7 cellular contexts compared by ENCODE assay signal in the genomic region with DNA sequence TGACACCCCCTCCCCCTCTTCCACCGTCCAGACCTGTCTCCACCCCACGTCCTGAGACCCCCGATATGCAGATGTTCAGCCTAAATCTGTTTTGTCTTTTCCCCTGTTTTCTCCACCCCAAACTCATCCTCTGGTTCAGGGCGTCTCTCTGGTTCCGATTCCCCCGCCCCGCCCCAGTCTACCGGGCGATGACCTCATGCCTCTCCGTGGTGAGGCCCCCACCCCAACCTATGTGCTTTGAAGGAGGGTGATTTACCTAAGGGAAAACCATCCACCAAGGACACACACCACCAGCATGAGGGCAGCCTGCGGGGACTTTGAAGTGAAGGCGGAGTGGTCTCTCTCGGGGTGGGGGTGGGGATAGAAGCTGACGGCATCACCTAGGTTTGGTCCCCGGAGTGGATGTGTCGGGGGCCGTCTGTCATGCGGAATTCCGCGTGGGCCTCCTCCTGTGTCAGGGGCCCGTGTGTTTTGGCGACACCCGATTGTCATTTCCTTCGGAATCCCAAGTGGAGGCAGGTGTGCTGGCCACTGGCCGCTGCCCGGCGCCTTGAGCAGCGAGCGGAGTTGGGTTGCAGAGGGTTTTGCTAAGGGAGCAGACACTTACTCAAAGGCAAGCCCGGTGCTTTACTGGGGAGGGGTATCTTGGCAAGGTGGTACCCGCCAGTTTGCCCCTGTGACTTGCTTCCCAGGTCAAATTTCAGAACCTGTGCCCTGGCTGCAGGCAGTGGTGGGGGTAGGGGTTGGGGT. TPM values are rescaled to one million over a fixed set of nuclear protein-coding genes. Genes with fewer than 3 reads are reported as not detected.
DNase-seq lines count a peak whose midpoint lies in the region; ATAC-seq and TF ChIP-seq lines count a peak whose summit lies in the region.

No MANE protein-coding gene starts in this region.

- H2BK120ac ChIP-seq in IMR-90 (ENCODE audit: low read depth, low read length) = no peak overlapping the region

- 29% methylated on average over 19 of the region's 31 CpGs; no CpG with 5 or more reads in 1 of the 2 experiments for WGBS in IMR-90 (ENCODE audit: extremely low coverage in 2 of 2, insufficient read length in 1 of 2), 2 experiments
- WGBS in ovary, 3 donors = 24 to 26% (median 25%) methylated on average over 26 to 31 of the region's 31 CpGs

- peak overlapping the region; percentile 88 for H2AFZ ChIP-seq in IMR-90 (replicated peaks; ENCODE audit: low read length, poor library complexity)
- peak overlapping the region; percentile 17 for H2AFZ ChIP-seq in fibroblast of lung (ENCODE audit: low read length)

- H4K20me1 ChIP-seq in IMR-90 (ENCODE audit: insufficient read depth, low read length) (peaks cover 54% of the 10 kb centered on the region), fibroblast of lung (ENCODE audit: control insufficient read depth, extremely low read depth, insufficient read depth, low read length) (no peaks in the 10 kb centered on the region)

- BruUV-seq in IMR-90 (replicated peaks; lab: Mats Ljungman, UMichigan) = no TSS peak

- H3K9me1 ChIP-seq in IMR-90 (ENCODE audit: insufficient read depth, low read length) = peaks cover 16% of the 10 kb centered on the region

- H3K27ac ChIP-seq in IMR-90 (ENCODE audit: insufficient read depth, low read length) = peak overlapping the region; percentile 65
- H3K27ac ChIP-seq in fibroblast of lung (ENCODE audit: insufficient read depth, low read length) = peak overlapping the region; percentile 86
- H3K27ac ChIP-seq in ovary = peak overlapping the region in 1 of 2 donors; percentile 46

- H3K4me3 ChIP-seq in IMR-90 (ENCODE audit: insufficient read depth, low read depth, low read length) (peak overlapping the region; percentile 65), fibroblast of lung (replicated peaks in 1 of 4; ENCODE audit: control extremely low read depth in 1 of 4, insufficient read depth in 1 of 4, low read depth in 3 of 4, low read length in 4 of 4) (peak overlapping the region; percentile 74 to 93 (median 83)), ovary (peak overlapping the region; percentile 80)

- in situ Hi-C loops in IMR-90 (cut with MboI; ENCODE audit: low sequenced_read_pairs) = no loop called here

- peak overlapping the region; percentile 82 for H3K23ac ChIP-seq in IMR-90 (ENCODE audit: low read depth, low read length)

- ATAC-seq in IMR-90 (ENCODE audit: low read depth) (no peak), HG03108 (IDR thresholded peaks at IDR 0.05; ENCODE audit: unreplicated experiment) (no peak), GM18520 (IDR thresholded peaks at IDR 0.05; ENCODE audit: unreplicated experiment) (no peak)
- ATAC-seq in activated CD8-positive, alpha-beta T cell treated with anti-CD3 and anti-CD28 coated beads, Interleukin-2, amount 10 ng/mL, durations not matched to agents 7 days and 5 days = no peak

- TF ChIP-seq CTCF in IMR-90 (conservative IDR thresholded peaks at IDR 0.05; ENCODE audit: low read depth, low read length) = no peak
- TF ChIP-seq CTCF in fibroblast of lung (conservative IDR thresholded peaks at IDR 0.05 in 1 of 2, IDR thresholded peaks at IDR 0.05 in 1 of 2; ENCODE audit: low read depth in 1 of 2, low read length in 2 of 2) = no peak
- TF ChIP-seq CTCF in ovary (IDR thresholded peaks at IDR 0.05) = no peak

- dilution Hi-C loops in IMR-90 (cut with HindIII; ENCODE audit: low sequenced_read_pairs, unreplicated experiment) = no loop called here

- peaks cover 62% of the 10 kb centered on the region for H3K79me2 ChIP-seq in fibroblast of lung (ENCODE audit: control insufficient read depth, insufficient read depth, low read length)

- peak overlapping the region; percentile 84 for H2AK9ac ChIP-seq in IMR-90 (replicated peaks; ENCODE audit: low read depth, low read length, poor library complexity)

- peak overlapping the region; percentile 95 for H3K4me3 Mint-ChIP-seq in activated CD8-positive, alpha-beta T cell treated with anti-CD3 and anti-CD28 coated beads, Interleukin-2, amount 10 ng/mL, durations not matched to agents 7 days and 5 days

- intact Hi-C loops in IMR-90 (cut with micrococcal nuclease) (loop anchor here (5.0 kb wide), 1 partner anchor 120 kb away; a partner anchor contains a TSS), ovary (cut with DNase I) (no loop called here)

- H2AK5ac ChIP-seq in IMR-90 (ENCODE audit: low read depth, low read length) = peak overlapping the region; percentile 89

- peak overlapping the region; percentile 46 for H3K56ac ChIP-seq in IMR-90 (ENCODE audit: extremely low read depth, insufficient read depth, low read length)

- H2BK20ac ChIP-seq in IMR-90 (ENCODE audit: low read depth, low read length) = no peak overlapping the region

- H2BK15ac ChIP-seq in IMR-90 (ENCODE audit: low read depth, low read length) = no peak overlapping the region

- no peak; the same call in 1 of the 2 replicates for TF ChIP-seq POLR2A in IMR-90 (IDR thresholded peaks at IDR 0.05; ENCODE audit: low read depth, low read length)
- no peak for TF ChIP-seq POLR2A in ovary (IDR thresholded peaks at IDR 0.05)

- no peaks in the 10 kb centered on the region for H3K27me3 ChIP-seq in IMR-90 (ENCODE audit: control insufficient read depth, insufficient read depth, low read length)
- no peaks in the 10 kb centered on the region for H3K27me3 ChIP-seq in fibroblast of lung (ENCODE audit: control insufficient read depth, insufficient read depth, low read length)
- H3K27me3 ChIP-seq in ovary = no peaks in the 10 kb centered on the region

- no peaks in the 10 kb centered on the region for H3K27me3 Mint-ChIP-seq in activated CD8-positive, alpha-beta T cell treated with anti-CD3 and anti-CD28 coated beads, Interleukin-2, amount 10 ng/mL, durations not matched to agents 7 days and 5 days (ENCODE audit: low read depth)

- H3K4me2 ChIP-seq in IMR-90 (ENCODE audit: low read depth, low read length) = peak overlapping the region; percentile 98
- peak overlapping the region; percentile 92 for H3K4me2 ChIP-seq in fibroblast of lung (ENCODE audit: extremely low read depth, insufficient read depth, low read length)

- CTCF ChIA-PET in IMR-90 (lab: Yijun Ruan, JAX) = no interaction called here
- CTCF ChIA-PET in activated CD8-positive, alpha-beta T cell treated with anti-CD3 and anti-CD28 coated beads, Interleukin-2, amount 10 ng/mL, durations not matched to agents 7 days and 5 days (lab: Charles Lee) = no interaction called here

- DNase-seq in IMR-90 (no peak), fibroblast of lung (ENCODE audit: low read depth in 2 of 2) (peak in 1 of 2 donors; percentile 27), ovary (peak in 3 of 5 donors; percentile 51 to 59 (median 56)), NCI-H524 (lab: John Stamatoyannopoulos, UW) (no peak)
- peak; percentile 32 for DNase-seq in activated CD8-positive, alpha-beta T cell treated with anti-CD3 and anti-CD28 coated beads, Interleukin-2, amount 10 ng/mL, durations not matched to agents 7 days and 5 days

- H3K27ac Mint-ChIP-seq in activated CD8-positive, alpha-beta T cell treated with anti-CD3 and anti-CD28 coated beads, Interleukin-2, amount 10 ng/mL, durations not matched to agents 7 days and 5 days = peak overlapping the region; percentile 91

- peak overlapping the region in 1 of 2 experiments; percentile 37; a peak in 1 of 4 replicates for H4K8ac ChIP-seq in IMR-90 (ENCODE audit: low read depth in 2 of 2, low read length in 2 of 2)

- peak overlapping the region; percentile 47 for H2BK5ac ChIP-seq in IMR-90 (ENCODE audit: low read depth, low read length, poor library complexity, severe bottlenecking)

- no peak overlapping the region; the same call in 1 of the 2 replicates for H4K91ac ChIP-seq in IMR-90 (ENCODE audit: insufficient read depth, low read depth, low read length)

- peak overlapping the region; percentile 83 for H3K14ac ChIP-seq in IMR-90 (replicated peaks; ENCODE audit: low read depth, low read length)

- H3K9me3 ChIP-seq in IMR-90 (ENCODE audit: control insufficient read depth, insufficient read depth, low read length) (no peaks in the 10 kb centered on the region), fibroblast of lung (ENCODE audit: control insufficient read depth, insufficient read depth, low read depth, low read length) (no peaks in the 10 kb centered on the region), ovary (no peaks in the 10 kb centered on the region)

- H4K5ac ChIP-seq in IMR-90 (ENCODE audit: low read depth, low read length) = no peak overlapping the region; the same call in 1 of the 2 replicates

- H3K36me3 Mint-ChIP-seq in activated CD8-positive, alpha-beta T cell treated with anti-CD3 and anti-CD28 coated beads, Interleukin-2, amount 10 ng/mL, durations not matched to agents 7 days and 5 days (ENCODE audit: low read depth) = peaks cover 35% of the 10 kb centered on the region

- no peak for TF ChIP-seq RAD21 in IMR-90 (IDR thresholded peaks at IDR 0.05; ENCODE audit: low read length)

- H3K9me3 Mint-ChIP-seq in activated CD8-positive, alpha-beta T cell treated with anti-CD3 and anti-CD28 coated beads, Interleukin-2, amount 10 ng/mL, durations not matched to agents 7 days and 5 days (ENCODE audit: insufficient read depth) = no peaks in the 10 kb centered on the region

- H3K9ac ChIP-seq in IMR-90 (ENCODE audit: low read depth, low read length) = peak overlapping the region; percentile 90
- peak overlapping the region; percentile 48 for H3K9ac ChIP-seq in fibroblast of lung (ENCODE audit: insufficient read depth, low read length)

- peaks cover 16% of the 10 kb centered on the region for H3K4me1 ChIP-seq in IMR-90 (ENCODE audit: control insufficient read depth, insufficient read depth, low read length)
- H3K4me1 ChIP-seq in fibroblast of lung (ENCODE audit: control insufficient read depth, extremely low read depth, insufficient read depth, low read length) = no peaks in the 10 kb centered on the region
- peaks cover 9% of the 10 kb centered on the region for H3K4me1 ChIP-seq in ovary (ENCODE audit: insufficient read depth)

- POLR2A ChIA-PET in IMR-90 (lab: Charles Lee; ENCODE audit: unreplicated experiment) = interaction anchor here (0.6 kb wide), 1 partner anchor 11 kb away, joined by 4 read pairs; no protein-coding TSS in a partner anchor
- POLR2A ChIA-PET in activated CD8-positive, alpha-beta T cell treated with anti-CD3 and anti-CD28 coated beads, Interleukin-2, amount 10 ng/mL, durations not matched to agents 7 days and 5 days (lab: Charles Lee) = interaction anchor here (1.5 kb wide), 1 partner anchor 28 kb away, joined by 4 read pairs; no protein-coding TSS in a partner anchor

- H3K36me3 ChIP-seq in IMR-90 (ENCODE audit: control insufficient read depth, insufficient read depth, low read length) (peaks cover 13% of the 10 kb centered on the region), fibroblast of lung (ENCODE audit: control insufficient read depth, insufficient read depth, low read length) (peaks cover 14% of the 10 kb centered on the region), ovary (no peaks in the 10 kb centered on the region)

- H3K79me1 ChIP-seq in IMR-90 (ENCODE audit: low read depth in 1 of 2, low read length in 2 of 2) = peaks cover 0 to 66% of the 10 kb centered on the region in 2 experiments; a peak in 2 of 4 replicates

- peaks cover 45% of the 10 kb centered on the region for H3K4me1 Mint-ChIP-seq in activated CD8-positive, alpha-beta T cell treated with anti-CD3 and anti-CD28 coated beads, Interleukin-2, amount 10 ng/mL, durations not matched to agents 7 days and 5 days (ENCODE audit: low read depth)

- no peak overlapping the region for H3K18ac ChIP-seq in IMR-90 (ENCODE audit: low read depth, low read length)

- peak overlapping the region; percentile 72 for H3K4ac ChIP-seq in IMR-90 (ENCODE audit: low read depth, low read length)

- no peak for TF ChIP-seq EP300 in ovary (IDR thresholded peaks at IDR 0.05)

RNA-seq across cellular contexts. Expression of a gene that starts 1.4 kb away (rescaled TPM):
- total RNA-seq in IMR-90 (2012; rRNA removed) (21.5 and 24.4 TPM in 2 replicates), fibroblast of lung (19.3 and 38.0 TPM in 2 replicates), ovary (10 to 100 TPM; 20.6 to 54.9 (median 49.3) TPM)
- polyA plus RNA-seq in IMR-90 (2012; rRNA removed) (47.8 and 56.3 TPM in 2 replicates), fibroblast of lung (15.0 and 21.3 TPM in 2 replicates), ovary (10 to 100 TPM in 1 of 2 donors, 1 to 10 TPM in 1; 3.9 to 33.5 TPM)
- polyA plus RNA-seq in IMR-90 (2012; cell fraction: cytosol; rRNA removed) = 34.0 and 49.4 TPM in 2 replicates
- polyA plus RNA-seq in IMR-90 (2012; cell fraction: nucleus; rRNA removed; ENCODE audit: low replicate concordance) = 57.9 and 195 TPM in 2 replicates
- 10 to 100 TPM; 72.7 to 81.6 TPM for total RNA-seq in activated CD8-positive, alpha-beta T cell treated with anti-CD3 and anti-CD28 coated beads, Interleukin-2, amount 10 ng/mL, durations not matched to agents 7 days and 5 days
- 25.1 and 36.2 TPM in 2 replicates for polyA plus RNA-seq in fibroblast of lung (2012)
- polyA minus RNA-seq in fibroblast of lung (ENCODE audit: low replicate concordance) = 48.1 and 60.6 TPM in 2 replicates

RNA-seq across cellular contexts. Expression of a gene that starts 7.1 kb away (rescaled TPM):
- total RNA-seq in IMR-90 (2012; rRNA removed) (3.2 and 4.2 TPM in 2 replicates), fibroblast of lung (10.1 and 10.3 TPM in 2 replicates), ovary (10 to 100 TPM in 3 of 7 donors, 1 to 10 TPM in 4; 7.1 to 14.5 (median 8.0) TPM)
- polyA plus RNA-seq in IMR-90 (2012; rRNA removed) (9.2 and 13.6 TPM in 2 replicates), fibroblast of lung (4.1 and 5.0 TPM in 2 replicates), ovary (1 to 10 TPM in 1 of 2 donors, not detected in 1; 9.1 TPM)
- polyA plus RNA-seq in IMR-90 (2012; cell fraction: cytosol; rRNA removed) = 19.8 and 19.9 TPM in 2 replicates
- 5.3 and 24.1 TPM in 2 replicates for polyA plus RNA-seq in IMR-90 (2012; cell fraction: nucleus; rRNA removed; ENCODE audit: low replicate concordance)
- total RNA-seq in activated CD8-positive, alpha-beta T cell treated with anti-CD3 and anti-CD28 coated beads, Interleukin-2, amount 10 ng/mL, durations not matched to agents 7 days and 5 days = 10 to 100 TPM; 14.6 to 16.1 TPM
- 11.2 and 19.1 TPM in 2 replicates for polyA plus RNA-seq in fibroblast of lung (2012)
- 2.0 and 2.2 TPM in 2 replicates for polyA minus RNA-seq in fibroblast of lung (ENCODE audit: low replicate concordance)

RNA-seq across cellular contexts. Expression of a gene that starts 24.3 kb away (rescaled TPM):
- not detected in 2 replicates for total RNA-seq in IMR-90 (2012; rRNA removed)
- not detected in 2 replicates for polyA plus RNA-seq in IMR-90 (2012; rRNA removed)
- polyA plus RNA-seq in IMR-90 (2012; cell fraction: cytosol; rRNA removed) = not detected in 2 replicates
- polyA plus RNA-seq in IMR-90 (2012; cell fraction: nucleus; rRNA removed; ENCODE audit: low replicate concordance) = not detected in 2 replicates
- total RNA-seq in activated CD8-positive, alpha-beta T cell treated with anti-CD3 and anti-CD28 coated beads, Interleukin-2, amount 10 ng/mL, durations not matched to agents 7 days and 5 days = not detected
- total RNA-seq in fibroblast of lung = not detected in 2 replicates
- not detected in 2 replicates for polyA plus RNA-seq in fibroblast of lung
- not detected in 2 replicates for polyA plus RNA-seq in fibroblast of lung (2012)
- not detected in 2 replicates for polyA minus RNA-seq in fibroblast of lung (ENCODE audit: low replicate concordance)
- under 1 TPM in 1 of 7 donors, not detected in 6; 0.92 TPM for total RNA-seq in ovary
- not detected for polyA plus RNA-seq in ovary

RNA-seq across cellular contexts. Expression of a gene that starts 27.2 kb away (rescaled TPM):
- total RNA-seq in IMR-90 (2012; rRNA removed) (not detected in 2 replicates), fibroblast of lung (not detected in 2 replicates), ovary (1 to 10 TPM in 2 of 7 donors, under 1 TPM in 2, not detected in 3; 0.30 to 2.6 (median 1.5) TPM)
- polyA plus RNA-seq in IMR-90 (2012; rRNA removed) (not detected in 2 replicates), fibroblast of lung (not detected in 2 replicates), ovary (1 to 10 TPM in 1 of 2 donors, under 1 TPM in 1; 0.10 to 1.2 TPM)
- polyA plus RNA-seq in IMR-90 (2012; cell fraction: cytosol; rRNA removed) = 0.09 TPM in 1 of 2 replicates, not detected in the other
- not detected in 2 replicates for polyA plus RNA-seq in IMR-90 (2012; cell fraction: nucleus; rRNA removed; ENCODE audit: low replicate concordance)
- total RNA-seq in activated CD8-positive, alpha-beta T cell treated with anti-CD3 and anti-CD28 coated beads, Interleukin-2, amount 10 ng/mL, durations not matched to agents 7 days and 5 days = 1 to 10 TPM; 2.5 to 3.5 TPM
- polyA plus RNA-seq in fibroblast of lung (2012) = not detected in 2 replicates
- polyA minus RNA-seq in fibroblast of lung (ENCODE audit: low replicate concordance) = not detected in 2 replicates

RNA-seq across cellular contexts. Expression of a gene that starts 31.4 kb away (rescaled TPM):
- total RNA-seq in IMR-90 (2012; rRNA removed) (not detected in 2 replicates), fibroblast of lung (not detected in 2 replicates), ovary (1 to 10 TPM in 6 of 7 donors, not detected in 1; 1.2 to 5.6 (median 3.8) TPM)
- polyA plus RNA-seq in IMR-90 (2012; rRNA removed) (not detected in 2 replicates), fibroblast of lung (not detected in 2 replicates), ovary (under 1 TPM in 1 of 2 donors, not detected in 1; 0.54 TPM)
- polyA plus RNA-seq in IMR-90 (2012; cell fraction: cytosol; rRNA removed) = not detected in 2 replicates
- polyA plus RNA-seq in IMR-90 (2012; cell fraction: nucleus; rRNA removed; ENCODE audit: low replicate concordance) = 0.36 and 0.60 TPM in 2 replicates
- 1 to 10 TPM; 8.3 to 9.4 TPM for total RNA-seq in activated CD8-positive, alpha-beta T cell treated with anti-CD3 and anti-CD28 coated beads, Interleukin-2, amount 10 ng/mL, durations not matched to agents 7 days and 5 days
- 0.20 and 0.51 TPM in 2 replicates for polyA plus RNA-seq in fibroblast of lung (2012)
- polyA minus RNA-seq in fibroblast of lung (ENCODE audit: low replicate concordance) = not detected in 2 replicates

Comparison
In these comparisons a context has a peak if more than half of its experiments do, and no peak if none do; other contexts are left out.
1. DNase-seq: peak in activated CD8-positive, alpha-beta T cell treated with anti-CD3 and anti-CD28 coated beads, Interleukin-2, amount 10 ng/mL, durations not matched to agents 7 days and 5 days (single experiment) and ovary (3 of 5); none in IMR-90 (single experiment) and NCI-H524 (0 of 2).
2. Peak in every context shown above with its lines, with median percentiles within 50 percentile points of each other: H3K4me3 ChIP-seq.